24 cellular contexts compared by ENCODE assay signal in the genomic region with DNA sequence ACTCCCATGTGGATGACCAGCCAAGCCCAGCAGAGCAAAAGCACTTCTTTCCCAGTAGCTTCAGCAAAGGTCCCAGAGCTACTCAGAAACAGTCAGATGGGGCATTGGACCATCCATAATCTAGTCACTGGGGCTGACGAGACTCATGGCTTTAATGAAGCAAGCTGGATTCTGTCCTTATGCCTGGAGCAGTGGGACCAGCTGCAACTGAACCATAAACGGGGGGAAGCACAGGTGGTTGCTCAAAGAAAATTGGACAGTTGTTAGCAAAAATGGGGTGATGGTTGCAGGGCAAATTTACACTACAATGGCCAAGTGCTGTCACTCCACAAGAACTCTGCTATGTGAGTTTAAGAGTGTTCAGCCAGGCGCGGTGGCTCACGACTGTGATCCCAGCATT. TPM values are rescaled to one million over a fixed set of nuclear protein-coding genes. Genes with fewer than 3 reads are reported as not detected.
A peak's percentile ranks its signal among the peaks of the same experiment; 100 is the strongest.
DNase-seq lines count a peak whose midpoint lies in the region; ATAC-seq and TF ChIP-seq lines count a peak whose summit lies in the region.
"Had no signal": no experiment of that assay in that cellular context is flagged by ENCODE, and none has a peak within 500 bp of the region (broad histone marks: within the 10 kb centered on the region; RNA-seq: fewer than 3 reads in every experiment).

No MANE protein-coding gene starts in this region.

- H3K9me3 ChIP-seq in CD4-positive, CD25-positive, alpha-beta regulatory T cell (ENCODE audit: control insufficient read depth in 2 of 2, low read length in 2 of 2) = no peaks in the 10 kb centered on the region
- no peaks in the 10 kb centered on the region for H3K9me3 ChIP-seq in CD8-positive, alpha-beta memory T cell (ENCODE audit: low read length)
- H3K9me3 ChIP-seq in aorta (ENCODE audit: control insufficient read depth, low read length) (peaks cover 5% of the 10 kb centered on the region), gastroesophageal sphincter (no peaks in the 10 kb centered on the region)
- H3K9me3 ChIP-seq: BE2C had no signal

- no peak for TF ChIP-seq EP300 in gastroesophageal sphincter (IDR thresholded peaks at IDR 0.05)

- no peak for DNase-seq in CD4-positive, CD25-positive, alpha-beta regulatory T cell
- DNase-seq in CD8-positive, alpha-beta memory T cell = no peak
- DNase-seq in activated CD8-positive, alpha-beta T cell treated with anti-CD3 and anti-CD28 coated beads, Interleukin-2, amount 10 ng/mL, durations not matched to agents 7 days and 5 days = no peak
- DNase-seq in activated naive CD8-positive, alpha-beta T cell treated with anti-CD3 and anti-CD28 coated beads, Interleukin-2, amount 50 U/mL, for 24 hours = no peak
- no peak for DNase-seq in HFFc6
- no peak for DNase-seq in aorta
- DNase-seq: BE2C; CD4-positive, alpha-beta memory T cell; DND-41; GM23248; H9; MV-4-11; NCI-H1694 treated with DMSO at 0.1 percent for 48 hours; NCI-H2081 treated with DMSO at 0.1 percent for 48 hours; NCI-H446; NCI-H526; OCI-M1 had no signal

- no peaks in the 10 kb centered on the region for H3K27me3 ChIP-seq in CD4-positive, CD25-positive, alpha-beta regulatory T cell (ENCODE audit: control insufficient read depth, insufficient read depth, low read length)
- H3K27me3 ChIP-seq in CD8-positive, alpha-beta memory T cell (ENCODE audit: insufficient read depth, low read length, poor library complexity, severe bottlenecking) = no peaks in the 10 kb centered on the region
- H3K27me3 ChIP-seq in aorta (ENCODE audit: control insufficient read depth in 1 of 2, insufficient read depth in 2 of 2, low read length in 1 of 2) (no peaks in the 10 kb centered on the region), gastroesophageal sphincter (no peaks in the 10 kb centered on the region)
- H3K27me3 ChIP-seq: BE2C had no signal

- POLR2A ChIA-PET in CD8-positive, alpha-beta memory T cell (lab: Charles Lee) = no interaction called here
- POLR2A ChIA-PET in activated CD8-positive, alpha-beta T cell treated with anti-CD3 and anti-CD28 coated beads, Interleukin-2, amount 10 ng/mL, durations not matched to agents 7 days and 5 days (lab: Charles Lee) = interaction anchor here (1.1 to 1.6 kb wide), 2 partner anchors 19 to 34 kb away, joined by 3 read pairs; no protein-coding TSS in a partner anchor

- no peaks in the 10 kb centered on the region for H3K36me3 Mint-ChIP-seq in CD4-positive, CD25-positive, alpha-beta regulatory T cell
- H3K36me3 Mint-ChIP-seq in CD8-positive, alpha-beta memory T cell = no peaks in the 10 kb centered on the region
- H3K36me3 Mint-ChIP-seq in activated CD8-positive, alpha-beta T cell treated with anti-CD3 and anti-CD28 coated beads, Interleukin-2, amount 10 ng/mL, durations not matched to agents 7 days and 5 days (ENCODE audit: low read depth) = peaks cover 18% of the 10 kb centered on the region
- peaks cover 8% of the 10 kb centered on the region for H3K36me3 Mint-ChIP-seq in activated naive CD8-positive, alpha-beta T cell treated with anti-CD3 and anti-CD28 coated beads, Interleukin-2, amount 50 U/mL, for 24 hours (ENCODE audit: low read depth)
- peaks cover 11% of the 10 kb centered on the region for H3K36me3 Mint-ChIP-seq in HFFc6 (ENCODE audit: low read depth)
- H3K36me3 Mint-ChIP-seq: CD4-positive, alpha-beta memory T cell had no signal

- peaks cover 54% of the 10 kb centered on the region for H3K4me1 ChIP-seq in CD4-positive, CD25-positive, alpha-beta regulatory T cell (ENCODE audit: control insufficient read depth, insufficient read depth, low read length, poor library complexity, severe bottlenecking)
- H3K4me1 ChIP-seq in CD8-positive, alpha-beta memory T cell (ENCODE audit: insufficient read depth, low read length) = peaks cover 82% of the 10 kb centered on the region
- H3K4me1 ChIP-seq in aorta (ENCODE audit: control insufficient read depth in 1 of 2, insufficient read depth in 2 of 2, low read length in 2 of 2) = no peaks in the 10 kb centered on the region
- H3K4me1 ChIP-seq in gastroesophageal sphincter = no peaks in the 10 kb centered on the region

- CTCF ChIA-PET in CD8-positive, alpha-beta memory T cell (lab: Charles Lee) = interaction anchor here (1.1 to 1.9 kb wide), 3 partner anchors 13 to 77 kb away, joined by 3 to 5 read pairs (median 4); no protein-coding TSS in a partner anchor
- CTCF ChIA-PET in activated CD8-positive, alpha-beta T cell treated with anti-CD3 and anti-CD28 coated beads, Interleukin-2, amount 10 ng/mL, durations not matched to agents 7 days and 5 days (lab: Charles Lee) = interaction anchor here (1.4 to 3.2 kb wide), 4 partner anchors 18 to 78 kb away, joined by 4 to 13 read pairs (median 10); a partner anchor contains a TSS

- no peak for TF ChIP-seq POLR2A in gastroesophageal sphincter (IDR thresholded peaks at IDR 0.05)

- H3K27me3 Mint-ChIP-seq in CD4-positive, CD25-positive, alpha-beta regulatory T cell = no peaks in the 10 kb centered on the region
- peaks cover 0 to 2% of the 10 kb centered on the region in 2 donors for H3K27me3 Mint-ChIP-seq in CD8-positive, alpha-beta memory T cell
- H3K27me3 Mint-ChIP-seq in activated CD8-positive, alpha-beta T cell treated with anti-CD3 and anti-CD28 coated beads, Interleukin-2, amount 10 ng/mL, durations not matched to agents 7 days and 5 days (ENCODE audit: low read depth) = no peaks in the 10 kb centered on the region
- no peaks in the 10 kb centered on the region for H3K27me3 Mint-ChIP-seq in activated naive CD8-positive, alpha-beta T cell treated with anti-CD3 and anti-CD28 coated beads, Interleukin-2, amount 50 U/mL, for 24 hours
- H3K27me3 Mint-ChIP-seq in HFFc6 (ENCODE audit: insufficient read depth) = peaks cover 5% of the 10 kb centered on the region
- H3K27me3 Mint-ChIP-seq: CD4-positive, alpha-beta memory T cell had no signal

- TF ChIP-seq CTCF in HFFc6 (IDR thresholded peaks at IDR 0.05) = no peak
- TF ChIP-seq CTCF in gastroesophageal sphincter (IDR thresholded peaks at IDR 0.05) = no peak

- intact Hi-C loops in aorta (cut with DNase I) = no loop called here

- H3K27ac Mint-ChIP-seq in CD4-positive, CD25-positive, alpha-beta regulatory T cell = peak overlapping the region; percentile 5 to 80 (median 38)
- peak overlapping the region in 5 of 8 donors; percentile 25 to 77 (median 44) for H3K27ac Mint-ChIP-seq in CD8-positive, alpha-beta memory T cell
- H3K27ac Mint-ChIP-seq in activated CD8-positive, alpha-beta T cell treated with anti-CD3 and anti-CD28 coated beads, Interleukin-2, amount 10 ng/mL, durations not matched to agents 7 days and 5 days = peak overlapping the region; percentile 27
- peak overlapping the region; percentile 100 for H3K27ac Mint-ChIP-seq in activated naive CD8-positive, alpha-beta T cell treated with anti-CD3 and anti-CD28 coated beads, Interleukin-2, amount 50 U/mL, for 24 hours
- no peak overlapping the region for H3K27ac Mint-ChIP-seq in HFFc6
- H3K27ac Mint-ChIP-seq: H9 had no signal

- H3K4me3 Mint-ChIP-seq in CD4-positive, CD25-positive, alpha-beta regulatory T cell = no peak overlapping the region
- no peak overlapping the region for H3K4me3 Mint-ChIP-seq in CD8-positive, alpha-beta memory T cell
- no peak overlapping the region for H3K4me3 Mint-ChIP-seq in activated CD8-positive, alpha-beta T cell treated with anti-CD3 and anti-CD28 coated beads, Interleukin-2, amount 10 ng/mL, durations not matched to agents 7 days and 5 days
- no peak overlapping the region for H3K4me3 Mint-ChIP-seq in activated naive CD8-positive, alpha-beta T cell treated with anti-CD3 and anti-CD28 coated beads, Interleukin-2, amount 50 U/mL, for 24 hours
- H3K4me3 Mint-ChIP-seq in HFFc6 = no peak overlapping the region
- H3K4me3 Mint-ChIP-seq: H9 had no signal

- no peaks in the 10 kb centered on the region for H3K9me3 Mint-ChIP-seq in CD4-positive, CD25-positive, alpha-beta regulatory T cell
- H3K9me3 Mint-ChIP-seq in CD8-positive, alpha-beta memory T cell = no peaks in the 10 kb centered on the region
- peaks cover 6% of the 10 kb centered on the region for H3K9me3 Mint-ChIP-seq in activated CD8-positive, alpha-beta T cell treated with anti-CD3 and anti-CD28 coated beads, Interleukin-2, amount 10 ng/mL, durations not matched to agents 7 days and 5 days (ENCODE audit: insufficient read depth)
- peaks cover 14% of the 10 kb centered on the region for H3K9me3 Mint-ChIP-seq in activated naive CD8-positive, alpha-beta T cell treated with anti-CD3 and anti-CD28 coated beads, Interleukin-2, amount 50 U/mL, for 24 hours
- H3K9me3 Mint-ChIP-seq in HFFc6 = peaks cover 11% of the 10 kb centered on the region
- H3K9me3 Mint-ChIP-seq: H9 had no signal

- H3K27ac ChIP-seq in CD4-positive, CD25-positive, alpha-beta regulatory T cell (ENCODE audit: insufficient read depth, low read length, poor library complexity, severe bottlenecking) = no peak overlapping the region
- H3K27ac ChIP-seq in CD8-positive, alpha-beta memory T cell (ENCODE audit: low read depth, low read length) = no peak overlapping the region
- H3K27ac ChIP-seq in aorta (ENCODE audit: low read depth in 1 of 2, low read length in 2 of 2) (no peak overlapping the region), gastroesophageal sphincter (no peak overlapping the region)
- H3K27ac ChIP-seq: GM23248 had no signal

- no peak for ATAC-seq in CD4-positive, CD25-positive, alpha-beta regulatory T cell (ENCODE audit: low read depth in 2 of 2)
- no peak for ATAC-seq in activated CD8-positive, alpha-beta T cell treated with anti-CD3 and anti-CD28 coated beads, Interleukin-2, amount 10 ng/mL, durations not matched to agents 7 days and 5 days
- no peak for ATAC-seq in activated naive CD8-positive, alpha-beta T cell treated with anti-CD3 and anti-CD28 coated beads, Interleukin-2, amount 50 U/mL, for 24 hours
- no peak for ATAC-seq in aorta (ENCODE audit: low FRiP score)
- no peak for ATAC-seq in HG03571 (IDR thresholded peaks at IDR 0.05; ENCODE audit: unreplicated experiment)
- no peak for ATAC-seq in gastroesophageal sphincter
- ATAC-seq: GM12878, Right ventricle myocardium inferior had no signal

- H3K36me3 ChIP-seq in CD4-positive, CD25-positive, alpha-beta regulatory T cell (ENCODE audit: control insufficient read depth, insufficient read depth, low read length) = no peaks in the 10 kb centered on the region
- H3K36me3 ChIP-seq in CD8-positive, alpha-beta memory T cell (ENCODE audit: insufficient read depth, low read length) = no peaks in the 10 kb centered on the region
- H3K36me3 ChIP-seq in aorta (ENCODE audit: control insufficient read depth in 1 of 2, insufficient read depth in 2 of 2, low read length in 1 of 2) (no peaks in the 10 kb centered on the region), gastroesophageal sphincter (no peaks in the 10 kb centered on the region)
- H3K36me3 ChIP-seq: BE2C had no signal

- H3K4me1 Mint-ChIP-seq in CD4-positive, CD25-positive, alpha-beta regulatory T cell = peaks cover 27 to 92% (median 66%) of the 10 kb centered on the region in 4 donors
- peaks cover 91 to 97% (median 95%) of the 10 kb centered on the region in 3 donors for H3K4me1 Mint-ChIP-seq in CD8-positive, alpha-beta memory T cell
- peaks cover 97% of the 10 kb centered on the region for H3K4me1 Mint-ChIP-seq in activated CD8-positive, alpha-beta T cell treated with anti-CD3 and anti-CD28 coated beads, Interleukin-2, amount 10 ng/mL, durations not matched to agents 7 days and 5 days (ENCODE audit: low read depth)
- H3K4me1 Mint-ChIP-seq in activated naive CD8-positive, alpha-beta T cell treated with anti-CD3 and anti-CD28 coated beads, Interleukin-2, amount 50 U/mL, for 24 hours = peaks cover 100% of the 10 kb centered on the region
- H3K4me1 Mint-ChIP-seq in HFFc6 (ENCODE audit: low read depth) = peaks cover 68% of the 10 kb centered on the region

- 74 to 81% methylated on average over 5 of the region's 5 CpGs for WGBS in aorta, 2 donors
- WGBS in gastroesophageal sphincter (ENCODE audit: low coverage in 1 of 2), 2 donors = 67 to 74% methylated on average over 4 to 5 of the region's 5 CpGs

- H3K4me3 ChIP-seq in CD4-positive, CD25-positive, alpha-beta regulatory T cell (ENCODE audit: low read depth, low read length) = no peak overlapping the region
- H3K4me3 ChIP-seq in CD8-positive, alpha-beta memory T cell (ENCODE audit: low read length) = no peak overlapping the region
- H3K4me3 ChIP-seq in aorta (ENCODE audit: low read length in 2 of 2) (no peak overlapping the region), gastroesophageal sphincter (no peak overlapping the region)
- H3K4me3 ChIP-seq: GM12878, GM23248 had no signal

RNA-seq across cellular contexts. Expression of a gene that starts 17.4 kb away (rescaled TPM):
- total RNA-seq in CD4-positive, CD25-positive, alpha-beta regulatory T cell = 0.81 TPM
- under 1 TPM in 1 of 4 donors, not detected in 3; 0.45 TPM for polyA plus RNA-seq in CD4-positive, CD25-positive, alpha-beta regulatory T cell
- total RNA-seq in CD8-positive, alpha-beta memory T cell = 10 to 100 TPM; 45.8 to 46.6 TPM
- 10.6 TPM for polyA plus RNA-seq in CD8-positive, alpha-beta memory T cell
- 1 to 10 TPM; 6.2 to 6.5 TPM for total RNA-seq in activated CD8-positive, alpha-beta T cell treated with anti-CD3 and anti-CD28 coated beads, Interleukin-2, amount 10 ng/mL, durations not matched to agents 7 days and 5 days
- total RNA-seq in HFFc6 (2021; fragmentation: NEBNext Ultra II Directional; extraction: Animal tissue kit (Norgen Biotek cat#: 25700)) = not detected
- under 1 TPM in 1 of 2 donors, not detected in 1; 0.33 TPM for total RNA-seq in aorta
- not detected for polyA plus RNA-seq in aorta
- total RNA-seq in gastroesophageal sphincter = not detected
- total RNA-seq: A673, GM23248, H9, M059J, SK-MEL-5 had no signal
- polyA plus RNA-seq: GM23248 had no signal

Comparison
In these comparisons a context has a peak if more than half of its experiments do, and no peak if none do; other contexts are left out.
1. RNA of a gene that starts 17.4 kb away (total RNA-seq): 45.8 to 46.6 TPM in CD8-positive, alpha-beta memory T cell; 6.2 to 6.5 TPM in activated CD8-positive, alpha-beta T cell treated with anti-CD3 and anti-CD28 coated beads, Interleukin-2, amount 10 ng/mL, durations not matched to agents 7 days and 5 days, 0.81 TPM in CD4-positive, CD25-positive, alpha-beta regulatory T cell (single experiment), 0.33 TPM in aorta, not detected in HFFc6 and not detected in gastroesophageal sphincter; every median in the first group is over 4 times any median in the second.